Comparison of ENCODE assay signal across 17 cellular contexts in genomic region chr3:44444896-44445691, GRCh38. TPM values are rescaled to one million over a fixed set of nuclear protein-coding genes. Genes with fewer than 3 reads are reported as not detected.
DNase-seq lines count a peak whose midpoint lies in the region; ATAC-seq and TF ChIP-seq lines count a peak whose summit lies in the region.
"Had no signal": no experiment of that assay in that cellular context is flagged by ENCODE, and none has a peak within 500 bp of the region (broad histone marks: within the 10 kb centered on the region; RNA-seq: fewer than 3 reads in every experiment).

No MANE protein-coding gene starts in this region.

- H3K4me1 ChIP-seq in CD4-positive, alpha-beta memory T cell (ENCODE audit: insufficient read depth, low read length), result peaks cover 20% of the 10 kb centered on the region
- H3K4me1 ChIP-seq in naive thymus-derived CD4-positive, alpha-beta T cell (ENCODE audit: control insufficient read depth in 2 of 2, insufficient read depth in 2 of 2, low read length in 2 of 2), result peaks cover 5 to 13% of the 10 kb centered on the region in 2 donors
- H3K4me1 ChIP-seq: SJCRH30 had no signal

- H3K27ac Mint-ChIP-seq in activated CD8-positive, alpha-beta T cell treated with anti-CD3 and anti-CD28 coated beads for 36 hours, result peak overlapping the region; percentile 11
- no peak overlapping the region for H3K27ac Mint-ChIP-seq in activated CD8-positive, alpha-beta T cell treated with anti-CD3 and anti-CD28 coated beads, Interleukin-2, amount 10 ng/mL, durations not matched to agents 7 days and 5 days
- peak overlapping the region; percentile 6 to 82 (median 62) for H3K27ac Mint-ChIP-seq in CD4-positive, alpha-beta memory T cell
- H3K27ac Mint-ChIP-seq in activated naive CD8-positive, alpha-beta T cell treated with anti-CD3 and anti-CD28 coated beads, Interleukin-2, amount 50 U/mL, for 24 hours, result peak overlapping the region; percentile 25
- H3K27ac Mint-ChIP-seq in naive thymus-derived CD4-positive, alpha-beta T cell, result peak overlapping the region; percentile 3 to 90 (median 48)
- H3K27ac Mint-ChIP-seq: B cell had no signal

- H3K4me3 ChIP-seq in CD4-positive, alpha-beta memory T cell (ENCODE audit: low read length in 2 of 2), result no peak overlapping the region
- no peak overlapping the region for H3K4me3 ChIP-seq in naive thymus-derived CD4-positive, alpha-beta T cell (ENCODE audit: low read length)
- H3K4me3 ChIP-seq: SJCRH30 had no signal

- H3K9me3 Mint-ChIP-seq in activated CD8-positive, alpha-beta T cell treated with anti-CD3 and anti-CD28 coated beads for 36 hours, result peaks cover 8% of the 10 kb centered on the region
- peaks cover 22% of the 10 kb centered on the region for H3K9me3 Mint-ChIP-seq in activated CD8-positive, alpha-beta T cell treated with anti-CD3 and anti-CD28 coated beads, Interleukin-2, amount 10 ng/mL, durations not matched to agents 7 days and 5 days (ENCODE audit: insufficient read depth)
- H3K9me3 Mint-ChIP-seq in CD4-positive, alpha-beta memory T cell, result peaks cover 0 to 13% (median 5%) of the 10 kb centered on the region in 8 donors
- H3K9me3 Mint-ChIP-seq in activated naive CD8-positive, alpha-beta T cell treated with anti-CD3 and anti-CD28 coated beads, Interleukin-2, amount 50 U/mL, for 24 hours, result peaks cover 24% of the 10 kb centered on the region
- peaks cover 2 to 34% (median 13%) of the 10 kb centered on the region in 11 donors for H3K9me3 Mint-ChIP-seq in naive thymus-derived CD4-positive, alpha-beta T cell

- H3K4me3 Mint-ChIP-seq in activated CD8-positive, alpha-beta T cell treated with anti-CD3 and anti-CD28 coated beads for 36 hours, result no peak overlapping the region
- H3K4me3 Mint-ChIP-seq in activated CD8-positive, alpha-beta T cell treated with anti-CD3 and anti-CD28 coated beads, Interleukin-2, amount 10 ng/mL, durations not matched to agents 7 days and 5 days, result no peak overlapping the region
- peak overlapping the region in 1 of 8 donors; percentile 6 for H3K4me3 Mint-ChIP-seq in CD4-positive, alpha-beta memory T cell
- no peak overlapping the region for H3K4me3 Mint-ChIP-seq in activated naive CD8-positive, alpha-beta T cell treated with anti-CD3 and anti-CD28 coated beads, Interleukin-2, amount 50 U/mL, for 24 hours
- H3K4me3 Mint-ChIP-seq in naive thymus-derived CD4-positive, alpha-beta T cell, result no peak overlapping the region
- H3K4me3 Mint-ChIP-seq: B cell had no signal

- no peak for TF ChIP-seq POLR2A in GM18505 (IDR thresholded peaks at IDR 0.05; ENCODE audit: borderline replicate concordance, extremely low read depth, insufficient read depth, insufficient read length)

- POLR2A ChIA-PET in activated CD8-positive, alpha-beta T cell treated with anti-CD3 and anti-CD28 coated beads for 36 hours (lab: Charles Lee), result no interaction called here
- POLR2A ChIA-PET in activated CD8-positive, alpha-beta T cell treated with anti-CD3 and anti-CD28 coated beads, Interleukin-2, amount 10 ng/mL, durations not matched to agents 7 days and 5 days (lab: Charles Lee), result no interaction called here
- POLR2A ChIA-PET in CD4-positive, alpha-beta memory T cell (lab: Charles Lee; ENCODE audit: partially characterized antibody), result no interaction called here
- POLR2A ChIA-PET in naive thymus-derived CD4-positive, alpha-beta T cell (lab: Charles Lee), result interaction anchor here (1.0 kb wide), 1 partner anchor 107 kb away, joined by 3 read pairs; the partner anchor contains the start of gene TCAIM

- H3K27me3 ChIP-seq in CD4-positive, alpha-beta memory T cell (ENCODE audit: insufficient read depth, low read length), result no peaks in the 10 kb centered on the region
- H3K27me3 ChIP-seq in naive thymus-derived CD4-positive, alpha-beta T cell (ENCODE audit: control insufficient read depth in 2 of 2, insufficient read depth in 2 of 2, low read length in 2 of 2), result no peaks in the 10 kb centered on the region
- H3K27me3 ChIP-seq: SJCRH30 had no signal

- intact Hi-C loops in activated CD8-positive, alpha-beta T cell treated with anti-CD3 and anti-CD28 coated beads for 36 hours (cut with micrococcal nuclease), result no loop called here
- intact Hi-C loops in CD4-positive, alpha-beta memory T cell (cut with micrococcal nuclease), result no loop called here
- intact Hi-C loops in naive thymus-derived CD4-positive, alpha-beta T cell (cut with micrococcal nuclease), result loop anchor here in 1 of 2 donors (5.0 kb wide), 1 partner anchor 32 kb away; the partner anchor contains the start of gene ZNF445
- intact Hi-C loops in head of caudate nucleus (cut with DNase I), result no loop called here

- no peak overlapping the region for H3K27ac ChIP-seq in CD4-positive, alpha-beta memory T cell (ENCODE audit: low read depth, low read length)
- no peak overlapping the region for H3K27ac ChIP-seq in naive thymus-derived CD4-positive, alpha-beta T cell (ENCODE audit: low read depth, low read length)
- H3K27ac ChIP-seq: 22Rv1, SJCRH30 had no signal

- peaks cover 32% of the 10 kb centered on the region for H3K36me3 ChIP-seq in CD4-positive, alpha-beta memory T cell (ENCODE audit: insufficient read depth, low read length)
- peaks cover 17 to 57% (median 23%) of the 10 kb centered on the region in 3 experiments for H3K36me3 ChIP-seq in naive thymus-derived CD4-positive, alpha-beta T cell (ENCODE audit: control insufficient read depth in 2 of 3, insufficient read depth in 3 of 3, low read length in 3 of 3)

- H3K27me3 Mint-ChIP-seq in activated CD8-positive, alpha-beta T cell treated with anti-CD3 and anti-CD28 coated beads for 36 hours, result no peaks in the 10 kb centered on the region
- H3K27me3 Mint-ChIP-seq in activated CD8-positive, alpha-beta T cell treated with anti-CD3 and anti-CD28 coated beads, Interleukin-2, amount 10 ng/mL, durations not matched to agents 7 days and 5 days (ENCODE audit: low read depth), result no peaks in the 10 kb centered on the region
- no peaks in the 10 kb centered on the region for H3K27me3 Mint-ChIP-seq in CD4-positive, alpha-beta memory T cell
- H3K27me3 Mint-ChIP-seq in activated naive CD8-positive, alpha-beta T cell treated with anti-CD3 and anti-CD28 coated beads, Interleukin-2, amount 50 U/mL, for 24 hours, result no peaks in the 10 kb centered on the region
- no peaks in the 10 kb centered on the region for H3K27me3 Mint-ChIP-seq in naive thymus-derived CD4-positive, alpha-beta T cell
- H3K27me3 Mint-ChIP-seq: B cell had no signal

- H3K9me3 ChIP-seq in CD4-positive, alpha-beta memory T cell (ENCODE audit: control insufficient read depth in 1 of 2, low read length in 2 of 2), result no peaks in the 10 kb centered on the region
- H3K9me3 ChIP-seq in naive thymus-derived CD4-positive, alpha-beta T cell (ENCODE audit: control insufficient read depth in 2 of 3, low read length in 3 of 3), result peaks cover 0 to 14% (median 0%) of the 10 kb centered on the region in 3 experiments
- H3K9me3 ChIP-seq: SJCRH30 had no signal

- peaks cover 28% of the 10 kb centered on the region for H3K4me1 Mint-ChIP-seq in activated CD8-positive, alpha-beta T cell treated with anti-CD3 and anti-CD28 coated beads for 36 hours (ENCODE audit: low read depth)
- peaks cover 29% of the 10 kb centered on the region for H3K4me1 Mint-ChIP-seq in activated CD8-positive, alpha-beta T cell treated with anti-CD3 and anti-CD28 coated beads, Interleukin-2, amount 10 ng/mL, durations not matched to agents 7 days and 5 days (ENCODE audit: low read depth)
- peaks cover 20 to 35% (median 27%) of the 10 kb centered on the region in 4 donors for H3K4me1 Mint-ChIP-seq in CD4-positive, alpha-beta memory T cell
- H3K4me1 Mint-ChIP-seq in activated naive CD8-positive, alpha-beta T cell treated with anti-CD3 and anti-CD28 coated beads, Interleukin-2, amount 50 U/mL, for 24 hours, result peaks cover 32% of the 10 kb centered on the region
- H3K4me1 Mint-ChIP-seq in naive thymus-derived CD4-positive, alpha-beta T cell, result peaks cover 13 to 39% (median 33%) of the 10 kb centered on the region in 7 donors

- no peak for TF ChIP-seq CTCF in activated CD8-positive, alpha-beta T cell treated with anti-CD3 and anti-CD28 coated beads for 36 hours (IDR thresholded peaks at IDR 0.05)
- TF ChIP-seq CTCF in GM10266 (IDR thresholded peaks at IDR 0.05; ENCODE audit: control insufficient read depth, insufficient read depth, low read depth, missing control alignments), result no peak

- CTCF ChIA-PET in activated CD8-positive, alpha-beta T cell treated with anti-CD3 and anti-CD28 coated beads for 36 hours (lab: Charles Lee), result no interaction called here
- CTCF ChIA-PET in activated CD8-positive, alpha-beta T cell treated with anti-CD3 and anti-CD28 coated beads, Interleukin-2, amount 10 ng/mL, durations not matched to agents 7 days and 5 days (lab: Charles Lee), result no interaction called here
- CTCF ChIA-PET in CD4-positive, alpha-beta memory T cell (lab: Charles Lee; ENCODE audit: partially characterized antibody), result no interaction called here
- CTCF ChIA-PET in naive thymus-derived CD4-positive, alpha-beta T cell (lab: Charles Lee), result no interaction called here

- peaks cover 65% of the 10 kb centered on the region for H3K36me3 Mint-ChIP-seq in activated CD8-positive, alpha-beta T cell treated with anti-CD3 and anti-CD28 coated beads for 36 hours (ENCODE audit: low read depth)
- peaks cover 79% of the 10 kb centered on the region for H3K36me3 Mint-ChIP-seq in activated CD8-positive, alpha-beta T cell treated with anti-CD3 and anti-CD28 coated beads, Interleukin-2, amount 10 ng/mL, durations not matched to agents 7 days and 5 days (ENCODE audit: low read depth)
- H3K36me3 Mint-ChIP-seq in CD4-positive, alpha-beta memory T cell, result peaks cover 58 to 66% of the 10 kb centered on the region in 2 donors
- peaks cover 66% of the 10 kb centered on the region for H3K36me3 Mint-ChIP-seq in activated naive CD8-positive, alpha-beta T cell treated with anti-CD3 and anti-CD28 coated beads, Interleukin-2, amount 50 U/mL, for 24 hours (ENCODE audit: low read depth)
- H3K36me3 Mint-ChIP-seq in naive thymus-derived CD4-positive, alpha-beta T cell, result peaks cover 35 to 73% (median 62%) of the 10 kb centered on the region in 5 donors

- ATAC-seq in activated CD8-positive, alpha-beta T cell treated with anti-CD3 and anti-CD28 coated beads for 36 hours, result no peak
- ATAC-seq in activated CD8-positive, alpha-beta T cell treated with anti-CD3 and anti-CD28 coated beads, Interleukin-2, amount 10 ng/mL, durations not matched to agents 7 days and 5 days, result no peak
- no peak for ATAC-seq in activated naive CD8-positive, alpha-beta T cell treated with anti-CD3 and anti-CD28 coated beads, Interleukin-2, amount 50 U/mL, for 24 hours
- no peak for ATAC-seq in naive thymus-derived CD4-positive, alpha-beta T cell
- ATAC-seq in GM18505 (IDR thresholded peaks at IDR 0.05; ENCODE audit: unreplicated experiment), result no peak

- no peak for DNase-seq in activated CD8-positive, alpha-beta T cell treated with anti-CD3 and anti-CD28 coated beads for 36 hours
- DNase-seq in activated CD8-positive, alpha-beta T cell treated with anti-CD3 and anti-CD28 coated beads, Interleukin-2, amount 10 ng/mL, durations not matched to agents 7 days and 5 days, result no peak
- DNase-seq in CD4-positive, alpha-beta memory T cell, result no peak
- DNase-seq in activated naive CD8-positive, alpha-beta T cell treated with anti-CD3 and anti-CD28 coated beads, Interleukin-2, amount 50 U/mL, for 24 hours, result no peak
- DNase-seq in naive thymus-derived CD4-positive, alpha-beta T cell, result no peak
- DNase-seq in GM10266 (ENCODE audit: extremely low spot score) (no peak), head of caudate nucleus (no peak)
- DNase-seq: GDM1, KBM-7, NCI-H1436, NCI-H2029 treated with DMSO at 0.1 percent for 48 hours, NCI-H748 treated with DMSO at 0.1 percent for 48 hours, RPMI8226, SJCRH30 had no signal

RNA-seq across cellular contexts. Expression of gene ZNF445, which starts 32.4 kb away (rescaled TPM):
- total RNA-seq in activated CD8-positive, alpha-beta T cell treated with anti-CD3 and anti-CD28 coated beads for 36 hours, result 10 to 100 TPM; 16.3 to 18.4 TPM
- 10 to 100 TPM; 25.6 to 26.7 TPM for total RNA-seq in activated CD8-positive, alpha-beta T cell treated with anti-CD3 and anti-CD28 coated beads, Interleukin-2, amount 10 ng/mL, durations not matched to agents 7 days and 5 days
- total RNA-seq in CD4-positive, alpha-beta memory T cell, result 10 to 100 TPM; 30.0 to 31.5 TPM
- polyA plus RNA-seq in CD4-positive, alpha-beta memory T cell, result 1 to 10 TPM in 1 of 2 donors, under 1 TPM in 1; 0.57 to 3.8 TPM
- 10 to 100 TPM; 16.8 to 37.6 (median 24.4) TPM for total RNA-seq in naive thymus-derived CD4-positive, alpha-beta T cell
- 1 to 10 TPM; 5.1 to 6.7 TPM for polyA plus RNA-seq in naive thymus-derived CD4-positive, alpha-beta T cell
